9 cellular contexts compared by ENCODE assay signal in genomic region chr17:17028059-17028877, GRCh38. TPM values are rescaled to one million over a fixed set of nuclear protein-coding genes. Genes with fewer than 3 reads are reported as not detected.
A peak's percentile ranks its signal among the peaks of the same experiment; 100 is the strongest.
DNase-seq lines count a peak whose midpoint lies in the region; ATAC-seq and TF ChIP-seq lines count a peak whose summit lies in the region.
"Had no signal": no experiment of that assay in that cellular context is flagged by ENCODE, and none has a peak within 500 bp of the region (broad histone marks: within the 10 kb centered on the region; RNA-seq: fewer than 3 reads in every experiment).

No MANE protein-coding gene starts in this region.

- H3K4me1 ChIP-seq in aorta (ENCODE audit: control insufficient read depth in 1 of 2, insufficient read depth in 2 of 2, low read length in 2 of 2) (no peaks in the 10 kb centered on the region), spleen (peaks cover 0 to 52% (median 22%) of the 10 kb centered on the region in 6 donors)

- peak; percentile 69 for ATAC-seq in Right ventricle myocardium inferior
- ATAC-seq in left colon, result peak; percentile 94
- peak; percentile 47 for ATAC-seq in aorta (ENCODE audit: low FRiP score)
- no peak for ATAC-seq in HG02798 (IDR thresholded peaks at IDR 0.05; ENCODE audit: poor library complexity, unreplicated experiment)

- H3K36me3 ChIP-seq in aorta (ENCODE audit: control insufficient read depth in 1 of 2, insufficient read depth in 2 of 2, low read length in 1 of 2) (no peaks in the 10 kb centered on the region), spleen (no peaks in the 10 kb centered on the region)

- H3K27ac ChIP-seq in aorta (ENCODE audit: low read depth in 1 of 2, low read length in 2 of 2), result no peak overlapping the region
- H3K27ac ChIP-seq in spleen, result no peak overlapping the region
- H3K27ac ChIP-seq: C4-2B had no signal

- TF ChIP-seq POLR2A in spleen (IDR thresholded peaks at IDR 0.05), result no peak

- H3K4me3 ChIP-seq in aorta (ENCODE audit: low read length in 2 of 2) (no peak overlapping the region), spleen (no peak overlapping the region)

- no peaks in the 10 kb centered on the region for H3K9me3 ChIP-seq in aorta (ENCODE audit: control insufficient read depth, low read length)
- H3K9me3 ChIP-seq in spleen, result no peaks in the 10 kb centered on the region

- intact Hi-C loops in Right ventricle myocardium inferior (cut with DNase I), result no loop called here
- intact Hi-C loops in cardiac septum (cut with DNase I), result no loop called here
- intact Hi-C loops in left colon (cut with DNase I, micrococcal nuclease), result no loop called here
- intact Hi-C loops in aorta (cut with DNase I), result no loop called here
- intact Hi-C loops in spleen (cut with DNase I; ENCODE audit: low total_unique reads), result no loop called here

- DNase-seq in Right ventricle myocardium inferior (ENCODE audit: missing footprints) (peak; percentile 76), cardiac septum (ENCODE audit: low spot score) (no peak), T47D (ENCODE audit: low read depth in 1 of 2, low spot score in 1 of 2) (peak; percentile 66 to 90), left colon (peak; percentile 93 to 97), aorta (peak; percentile 70 to 85), middle frontal gyrus (ENCODE audit: extremely low spot score, low spot score) (no peak), spleen (no peak)

- no peak for TF ChIP-seq CTCF in spleen (IDR thresholded peaks at IDR 0.05 in 8 of 11, conservative IDR thresholded peaks at IDR 0.05 in 3 of 11)

- in situ Hi-C loops in T47D (cut with HindIII; ENCODE audit: low pct_unique_long_range_greater_than_20kb, low sequenced_read_pairs), result no loop called here

- H3K27me3 ChIP-seq in aorta (ENCODE audit: control insufficient read depth in 1 of 2, insufficient read depth in 2 of 2, low read length in 1 of 2) (no peaks in the 10 kb centered on the region), spleen (replicated peaks in 1 of 7) (no peaks in the 10 kb centered on the region)

- WGBS in aorta, 2 donors, result 88% methylated on average over 12 of the region's 12 CpGs
- 68 to 76% (median 73%) methylated on average over 9 to 12 of the region's 12 CpGs for WGBS in spleen, 5 donors

RNA-seq across cellular contexts. Expression of gene MPRIP, which starts 14.0 kb away (rescaled TPM):
- total RNA-seq in Right ventricle myocardium inferior (312 TPM), cardiac septum (554 TPM), left colon (100 to 1,000 TPM; 160 to 169 TPM), aorta (100 to 1,000 TPM; 361 to 519 TPM), spleen (100 to 1,000 TPM; 120 to 309 (median 197) TPM)
- polyA plus RNA-seq in aorta (100 to 1,000 TPM in 1 of 2 donors, 10 to 100 TPM in 1; 97.8 to 241 TPM), spleen (100 to 1,000 TPM in 1 of 3 donors, 10 to 100 TPM in 2; 52.3 to 114 (median 83.0) TPM)

RNA-seq across cellular contexts. Expression of gene TNFRSF13B, which starts 56.4 kb away (rescaled TPM):
- total RNA-seq in Right ventricle myocardium inferior (not detected), cardiac septum (not detected), left colon (1 to 10 TPM in 1 of 2 donors, under 1 TPM in 1; 0.79 to 1.4 TPM), aorta (not detected), spleen (10 to 100 TPM; 25.1 to 52.1 (median 40.4) TPM)
- polyA plus RNA-seq in aorta (not detected), spleen (100 to 1,000 TPM in 2 of 3 donors, 10 to 100 TPM in 1; 65.9 to 142 (median 119) TPM)

Comparison
In these comparisons a context has a peak if more than half of its experiments do, and no peak if none do; other contexts are left out.
1. DNase-seq: peak in Right ventricle myocardium inferior (single experiment), T47D (2 of 2), left colon (2 of 2) and aorta (2 of 2); none in cardiac septum (single experiment), middle frontal gyrus (single experiment) and spleen (single experiment).
2. RNA of gene TNFRSF13B, which starts 56.4 kb away (total RNA-seq): 25.1 to 52.1 TPM in spleen; 0.79 to 1.4 TPM in left colon, not detected in cardiac septum (single experiment), not detected in Right ventricle myocardium inferior (single experiment) and not detected in aorta; every median in the first group is over 10 times any median in the second.